Comparison of ENCODE assay signal across 1 cellular context in genomic region chr10:71769279-71769823, GRCh38.
A peak's percentile ranks its signal among the peaks of the same experiment; 100 is the strongest.
TF ChIP-seq lines count a peak whose summit lies in the region.

No MANE protein-coding gene starts in this region.

TF ChIP-seq in GM12878, 131 proteins besides CTCF, POLR2A, EP300 and RAD21 (continued from another document and continues in another):
- no peak for TF ChIP-seq ZBTB4 (CRISPR knock-in tag; IDR thresholded peaks at IDR 0.05)
- TF ChIP-seq SRF (IDR thresholded peaks at IDR 0.05; ENCODE audit: low read depth in 2 of 2, low read length in 2 of 2) = peak in 1 of 2 experiments; percentile 84; a peak in 1 of 4 replicates
- no peak for TF ChIP-seq LARP7 (IDR thresholded peaks at IDR 0.05)
- TF ChIP-seq ETV6 (conservative IDR thresholded peaks at IDR 0.05 in 1 of 2, IDR thresholded peaks at IDR 0.05 in 1 of 2; ENCODE audit: borderline replicate concordance in 1 of 2, low read depth in 1 of 2) = no peak; a peak in 1 of 4 replicates
- no peak for TF ChIP-seq STAT1 (conservative IDR thresholded peaks at IDR 0.05)
- peak; percentile 95 for TF ChIP-seq NR2F1 (conservative IDR thresholded peaks at IDR 0.05)
- peak; percentile 86 for TF ChIP-seq IKZF1 (conservative IDR thresholded peaks at IDR 0.05)
- TF ChIP-seq RFX5 (IDR thresholded peaks at IDR 0.05; ENCODE audit: low read depth, low read length) = no peak
- peak; percentile 58 for TF ChIP-seq SKIL (IDR thresholded peaks at IDR 0.05; ENCODE audit: low read depth, poor library complexity, severe bottlenecking)
- TF ChIP-seq RUNX3 (IDR thresholded peaks at IDR 0.05; ENCODE audit: low read length) = peak; percentile 47
- peak; percentile 81 for TF ChIP-seq CUX1 (IDR thresholded peaks at IDR 0.05; ENCODE audit: insufficient replicate concordance, low read depth, low read length)
- peak; percentile 76 for TF ChIP-seq CREB1 (IDR thresholded peaks at IDR 0.05; ENCODE audit: low read depth)
- peak; percentile 75; the same call in 1 of the 2 replicates for TF ChIP-seq CHD2 (IDR thresholded peaks at IDR 0.05; ENCODE audit: borderline replicate concordance, low read depth, low read length)
- TF ChIP-seq REST (IDR thresholded peaks at IDR 0.05; ENCODE audit: low read depth, low read length) = no peak
- TF ChIP-seq HSF1 (IDR thresholded peaks at IDR 0.05; ENCODE audit: low read depth, low read length) = no peak
- 0 out of 2 replicates have a peak, but pooled peaks have one; percentile 79 for TF ChIP-seq RBBP5 (conservative IDR thresholded peaks at IDR 0.05)
- peak; percentile 78; the same call in 1 of the 2 replicates for TF ChIP-seq CREM (IDR thresholded peaks at IDR 0.05; ENCODE audit: low read depth)
- peak; percentile 46; the same call in 1 of the 2 replicates for TF ChIP-seq CBFB (IDR thresholded peaks at IDR 0.05; ENCODE audit: low read depth)
- peak; percentile 37; the same call in 1 of the 2 replicates for TF ChIP-seq JUNB (IDR thresholded peaks at IDR 0.05)
- TF ChIP-seq SMAD1 (IDR thresholded peaks at IDR 0.05; ENCODE audit: low read depth, partially characterized antibody) = peak; percentile 85
- TF ChIP-seq E4F1 (IDR thresholded peaks at IDR 0.05; ENCODE audit: borderline replicate concordance, partially characterized antibody) = no peak
- peak; percentile 91; the same call in 1 of the 2 replicates for TF ChIP-seq ZNF687 (IDR thresholded peaks at IDR 0.05)
- TF ChIP-seq ELK1 (IDR thresholded peaks at IDR 0.05; ENCODE audit: low read depth, low read length) = peak; percentile 69
- TF ChIP-seq ATF2 (IDR thresholded peaks at IDR 0.05; ENCODE audit: low read length) = peak; percentile 57; the same call in 1 of the 2 replicates
- peak; percentile 61 for TF ChIP-seq BCL11A (IDR thresholded peaks at IDR 0.05; ENCODE audit: low read depth, low read length)
- TF ChIP-seq ATF7 (IDR thresholded peaks at IDR 0.05; ENCODE audit: low read depth) = peak; percentile 81
